ENCODE assay signal across 1 cellular context in the genomic region with DNA sequence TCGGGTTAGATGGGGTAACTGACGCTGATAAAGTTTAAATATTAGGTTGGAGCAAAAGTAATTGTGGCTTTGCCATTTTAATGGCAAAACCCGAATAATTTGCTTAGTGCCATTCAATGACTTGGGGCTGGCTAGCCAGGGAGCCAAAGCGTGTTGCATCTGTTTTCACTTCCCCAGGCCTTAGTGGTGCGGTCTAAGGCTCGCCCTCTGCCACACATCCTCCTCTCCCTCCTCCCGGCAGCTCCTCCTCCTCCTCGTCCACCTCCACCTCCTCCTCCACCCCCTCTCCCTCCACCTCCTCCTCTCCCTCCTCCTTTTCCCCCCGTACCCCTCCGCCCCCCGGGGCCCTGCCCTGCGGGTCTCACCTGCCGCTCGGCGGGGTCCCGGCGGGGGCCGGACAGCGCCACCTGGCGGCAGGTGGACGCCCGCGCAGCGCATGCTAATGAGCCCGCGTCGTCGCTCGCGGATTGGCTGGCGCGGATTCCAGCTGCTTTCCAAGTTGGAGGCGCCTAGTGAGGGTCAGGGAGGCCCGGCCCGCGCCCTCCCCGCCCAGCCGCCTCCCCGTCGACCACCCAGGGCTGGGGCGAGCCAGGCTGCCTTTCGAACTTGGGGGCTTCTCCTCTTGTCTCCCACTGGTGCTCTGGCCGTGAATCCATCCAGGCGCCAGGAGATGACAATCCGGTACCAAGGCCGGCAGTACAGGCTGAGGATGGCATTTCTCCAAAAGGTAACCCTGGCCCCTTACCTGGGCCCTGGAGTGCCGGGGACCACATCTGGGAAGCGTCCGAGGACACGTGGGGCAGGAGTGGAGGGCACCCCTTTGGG.
TF ChIP-seq lines count a peak whose summit lies in the region.

No MANE protein-coding gene starts in this region.

TF ChIP-seq in K562, 482 proteins besides CTCF, POLR2A, EP300 and RAD21 (continues in another document):
- TF ChIP-seq RBM25 (IDR thresholded peaks at IDR 0.05; ENCODE audit: low read depth, low read length, severe bottlenecking) (peak; percentile 69), ELF4 (CRISPR knock-in tag; IDR thresholded peaks at IDR 0.05) (no peak; the same call in 1 of the 2 replicates), EGR1 (conservative IDR thresholded peaks at IDR 0.05) (peak; percentile 74), HIVEP1 (CRISPR knock-in tag; IDR thresholded peaks at IDR 0.05) (no peak), SMARCE1 (IDR thresholded peaks at IDR 0.05) (peak; percentile 65; the same call in 1 of the 2 replicates), NCOA1 (IDR thresholded peaks at IDR 0.05; ENCODE audit: low read depth) (peak; percentile 40; the same call in 1 of the 2 replicates), RCOR1 (IDR thresholded peaks at IDR 0.05; ENCODE audit: borderline replicate concordance in 1 of 2, low read depth in 2 of 2, low read length in 2 of 2) (0 out of 4 replicates have a peak, but pooled peaks of 1 of the 2 experiments have one; percentile 39), ZNF263 (CRISPR knock-in tag; IDR thresholded peaks at IDR 0.05; ENCODE audit: borderline replicate concordance) (peak; percentile 96), TAF7 (tag; IDR thresholded peaks at IDR 0.05) (no peak), DACH1 (IDR thresholded peaks at IDR 0.05; ENCODE audit: partially characterized antibody) (peak; percentile 69), ZFX (CRISPR knock-in tag; IDR thresholded peaks at IDR 0.05) (peak; percentile 26; the same call in 1 of the 2 replicates), POLR2G (IDR thresholded peaks at IDR 0.05; ENCODE audit: low read depth, low read length) (peak; percentile 44), CREB1 (IDR thresholded peaks at IDR 0.05) (peak; percentile 31; the same call in 1 of the 2 replicates), CREB1 (CRISPR knock-in tag; IDR thresholded peaks at IDR 0.05) (no peak), MAZ (CRISPR knock-in tag; conservative IDR thresholded peaks at IDR 0.05 in 1 of 2, IDR thresholded peaks at IDR 0.05 in 1 of 2) (peak; percentile 70 to 72; a peak in 3 of 4 replicates), HDAC1 (IDR thresholded peaks at IDR 0.05) (peak in 1 of 2 experiments; percentile 70; a peak in 2 of 4 replicates), CTBP1 (IDR thresholded peaks at IDR 0.05; ENCODE audit: borderline replicate concordance) (0 out of 2 replicates have a peak, but pooled peaks have one; percentile 49), BHLHE40 (IDR thresholded peaks at IDR 0.05; ENCODE audit: low read length) (peak; percentile 47; the same call in 1 of the 2 replicates), PCBP1 (IDR thresholded peaks at IDR 0.05; ENCODE audit: low read depth, low read length, poor library complexity, severe bottlenecking) (peak; percentile 96), NRF1 (conservative IDR thresholded peaks at IDR 0.05 in 1 of 2, IDR thresholded peaks at IDR 0.05 in 1 of 2) (peak; percentile 41 to 52; a peak in 2 of 4 replicates), HLTF (IDR thresholded peaks at IDR 0.05) (peak; percentile 95; the same call in 1 of the 2 replicates), CREM (IDR thresholded peaks at IDR 0.05; ENCODE audit: low read depth) (peak; percentile 69), MTA1 (IDR thresholded peaks at IDR 0.05; ENCODE audit: borderline replicate concordance) (peak; percentile 54; the same call in 1 of the 2 replicates), ZBTB7A (IDR thresholded peaks at IDR 0.05; ENCODE audit: borderline replicate concordance, control insufficient read depth, low read depth, low read length) (peak; percentile 99), ETV1 (tag; conservative IDR thresholded peaks at IDR 0.05; ENCODE audit: low read depth) (0 out of 2 replicates have a peak, but pooled peaks have one; percentile 18), ZNF717 (CRISPR knock-in tag; IDR thresholded peaks at IDR 0.05) (no peak), KAT8 (IDR thresholded peaks at IDR 0.05; ENCODE audit: low read depth) (no peak), ARID2 (IDR thresholded peaks at IDR 0.05) (peak; percentile 95), ZEB2 (IDR thresholded peaks at IDR 0.05) (0 out of 2 replicates have a peak, but pooled peaks have one; percentile 41), PTRF (tag; IDR thresholded peaks at IDR 0.05) (no peak), ATF1 (CRISPR knock-in tag; IDR thresholded peaks at IDR 0.05) (peak; percentile 26; the same call in 1 of the 2 replicates), ATF1 (tag; IDR thresholded peaks at IDR 0.05) (peak; percentile 38; the same call in 1 of the 2 replicates), SMARCA4 (IDR thresholded peaks at IDR 0.05) (peak; percentile 72), LARP7 (IDR thresholded peaks at IDR 0.05) (peak; percentile 62; the same call in 1 of the 2 replicates), SMARCA5 (IDR thresholded peaks at IDR 0.05) (peak; percentile 33; the same call in 1 of the 2 replicates), NBN (IDR thresholded peaks at IDR 0.05; ENCODE audit: low read depth) (peak; percentile 30; the same call in 1 of the 2 replicates), NFXL1 (CRISPR knock-in tag; IDR thresholded peaks at IDR 0.05) (no peak), RBFOX2 (IDR thresholded peaks at IDR 0.05; ENCODE audit: low read depth, low read length) (peak; percentile 45), ZNF79 (CRISPR knock-in tag; IDR thresholded peaks at IDR 0.05; ENCODE audit: low read depth) (no peak), JUND (IDR thresholded peaks at IDR 0.05; ENCODE audit: borderline replicate concordance, low read depth, low read length) (0 out of 2 replicates have a peak, but pooled peaks have one; percentile 21), JUND (tag; IDR thresholded peaks at IDR 0.05; ENCODE audit: borderline replicate concordance, low read depth, low read length) (no peak), SMC3 (conservative IDR thresholded peaks at IDR 0.05; ENCODE audit: insufficient read depth, low read depth, low read length) (peak; percentile 56), MTA2 (IDR thresholded peaks at IDR 0.05; ENCODE audit: low read depth) (0 out of 2 replicates have a peak, but pooled peaks have one; percentile 31), L3MBTL2 (IDR thresholded peaks at IDR 0.05) (peak; percentile 22; the same call in 1 of the 2 replicates), TOE1 (IDR thresholded peaks at IDR 0.05; ENCODE audit: borderline replicate concordance) (peak; percentile 66), TOE1 (CRISPR knock-in tag; IDR thresholded peaks at IDR 0.05; ENCODE audit: borderline replicate concordance, low read depth) (no peak), CBX3 (IDR thresholded peaks at IDR 0.05; ENCODE audit: borderline replicate concordance in 1 of 2, low read length in 2 of 2) (no peak), RB1 (IDR thresholded peaks at IDR 0.05; ENCODE audit: low read depth) (peak; percentile 58; the same call in 1 of the 2 replicates)
- TF ChIP-seq, protein P1, sequence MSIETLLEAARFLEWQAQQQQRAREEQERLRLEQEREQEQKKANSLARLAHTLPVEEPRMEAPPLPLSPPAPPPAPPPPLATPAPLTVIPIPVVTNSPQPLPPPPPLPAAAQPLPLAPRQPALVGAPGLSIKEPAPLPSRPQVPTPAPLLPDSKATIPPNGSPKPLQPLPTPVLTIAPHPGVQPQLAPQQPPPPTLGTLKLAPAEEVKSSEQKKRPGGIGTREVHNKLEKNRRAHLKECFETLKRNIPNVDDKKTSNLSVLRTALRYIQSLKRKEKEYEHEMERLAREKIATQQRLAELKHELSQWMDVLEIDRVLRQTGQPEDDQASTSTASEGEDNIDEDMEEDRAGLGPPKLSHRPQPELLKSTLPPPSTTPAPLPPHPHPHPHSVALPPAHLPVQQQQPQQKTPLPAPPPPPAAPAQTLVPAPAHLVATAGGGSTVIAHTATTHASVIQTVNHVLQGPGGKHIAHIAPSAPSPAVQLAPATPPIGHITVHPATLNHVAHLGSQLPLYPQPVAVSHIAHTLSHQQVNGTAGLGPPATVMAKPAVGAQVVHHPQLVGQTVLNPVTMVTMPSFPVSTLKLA (conservative IDR thresholded peaks at IDR 0.05): peak; percentile 40 to 65; a peak in 2 of 4 replicates
- TF ChIP-seq, protein P2, sequence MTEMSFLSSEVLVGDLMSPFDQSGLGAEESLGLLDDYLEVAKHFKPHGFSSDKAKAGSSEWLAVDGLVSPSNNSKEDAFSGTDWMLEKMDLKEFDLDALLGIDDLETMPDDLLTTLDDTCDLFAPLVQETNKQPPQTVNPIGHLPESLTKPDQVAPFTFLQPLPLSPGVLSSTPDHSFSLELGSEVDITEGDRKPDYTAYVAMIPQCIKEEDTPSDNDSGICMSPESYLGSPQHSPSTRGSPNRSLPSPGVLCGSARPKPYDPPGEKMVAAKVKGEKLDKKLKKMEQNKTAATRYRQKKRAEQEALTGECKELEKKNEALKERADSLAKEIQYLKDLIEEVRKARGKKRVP (CRISPR knock-in tag; IDR thresholded peaks at IDR 0.05): no peak
- TF ChIP-seq, protein P3, sequence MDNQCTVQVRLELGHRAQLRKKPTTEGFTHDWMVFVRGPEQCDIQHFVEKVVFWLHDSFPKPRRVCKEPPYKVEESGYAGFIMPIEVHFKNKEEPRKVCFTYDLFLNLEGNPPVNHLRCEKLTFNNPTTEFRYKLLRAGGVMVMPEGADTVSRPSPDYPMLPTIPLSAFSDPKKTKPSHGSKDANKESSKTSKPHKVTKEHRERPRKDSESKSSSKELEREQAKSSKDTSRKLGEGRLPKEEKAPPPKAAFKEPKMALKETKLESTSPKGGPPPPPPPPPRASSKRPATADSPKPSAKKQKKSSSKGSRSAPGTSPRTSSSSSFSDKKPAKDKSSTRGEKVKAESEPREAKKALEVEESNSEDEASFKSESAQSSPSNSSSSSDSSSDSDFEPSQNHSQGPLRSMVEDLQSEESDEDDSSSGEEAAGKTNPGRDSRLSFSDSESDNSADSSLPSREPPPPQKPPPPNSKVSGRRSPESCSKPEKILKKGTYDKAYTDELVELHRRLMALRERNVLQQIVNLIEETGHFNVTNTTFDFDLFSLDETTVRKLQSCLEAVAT (IDR thresholded peaks at IDR 0.05): peak; percentile 25 to 59; a peak in 2 of 4 replicates
- TF ChIP-seq, protein P4, sequence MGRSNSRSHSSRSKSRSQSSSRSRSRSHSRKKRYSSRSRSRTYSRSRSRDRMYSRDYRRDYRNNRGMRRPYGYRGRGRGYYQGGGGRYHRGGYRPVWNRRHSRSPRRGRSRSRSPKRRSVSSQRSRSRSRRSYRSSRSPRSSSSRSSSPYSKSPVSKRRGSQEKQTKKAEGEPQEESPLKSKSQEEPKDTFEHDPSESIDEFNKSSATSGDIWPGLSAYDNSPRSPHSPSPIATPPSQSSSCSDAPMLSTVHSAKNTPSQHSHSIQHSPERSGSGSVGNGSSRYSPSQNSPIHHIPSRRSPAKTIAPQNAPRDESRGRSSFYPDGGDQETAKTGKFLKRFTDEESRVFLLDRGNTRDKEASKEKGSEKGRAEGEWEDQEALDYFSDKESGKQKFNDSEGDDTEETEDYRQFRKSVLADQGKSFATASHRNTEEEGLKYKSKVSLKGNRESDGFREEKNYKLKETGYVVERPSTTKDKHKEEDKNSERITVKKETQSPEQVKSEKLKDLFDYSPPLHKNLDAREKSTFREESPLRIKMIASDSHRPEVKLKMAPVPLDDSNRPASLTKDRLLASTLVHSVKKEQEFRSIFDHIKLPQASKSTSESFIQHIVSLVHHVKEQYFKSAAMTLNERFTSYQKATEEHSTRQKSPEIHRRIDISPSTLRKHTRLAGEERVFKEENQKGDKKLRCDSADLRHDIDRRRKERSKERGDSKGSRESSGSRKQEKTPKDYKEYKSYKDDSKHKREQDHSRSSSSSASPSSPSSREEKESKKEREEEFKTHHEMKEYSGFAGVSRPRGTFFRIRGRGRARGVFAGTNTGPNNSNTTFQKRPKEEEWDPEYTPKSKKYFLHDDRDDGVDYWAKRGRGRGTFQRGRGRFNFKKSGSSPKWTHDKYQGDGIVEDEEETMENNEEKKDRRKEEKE (IDR thresholded peaks at IDR 0.05; ENCODE audit: borderline replicate concordance in 1 of 2, control insufficient read depth in 1 of 2, low read depth in 2 of 2, low read length in 1 of 2): no peak
- TF ChIP-seq, protein P5, sequence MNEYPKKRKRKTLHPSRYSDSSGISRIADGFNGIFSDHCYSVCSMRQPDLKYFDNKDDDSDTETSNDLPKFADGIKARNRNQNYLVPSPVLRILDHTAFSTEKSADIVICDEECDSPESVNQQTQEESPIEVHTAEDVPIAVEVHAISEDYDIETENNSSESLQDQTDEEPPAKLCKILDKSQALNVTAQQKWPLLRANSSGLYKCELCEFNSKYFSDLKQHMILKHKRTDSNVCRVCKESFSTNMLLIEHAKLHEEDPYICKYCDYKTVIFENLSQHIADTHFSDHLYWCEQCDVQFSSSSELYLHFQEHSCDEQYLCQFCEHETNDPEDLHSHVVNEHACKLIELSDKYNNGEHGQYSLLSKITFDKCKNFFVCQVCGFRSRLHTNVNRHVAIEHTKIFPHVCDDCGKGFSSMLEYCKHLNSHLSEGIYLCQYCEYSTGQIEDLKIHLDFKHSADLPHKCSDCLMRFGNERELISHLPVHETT (CRISPR knock-in tag; conservative IDR thresholded peaks at IDR 0.05 in 1 of 2, IDR thresholded peaks at IDR 0.05 in 1 of 2): no peak
- TF ChIP-seq, protein P6, sequence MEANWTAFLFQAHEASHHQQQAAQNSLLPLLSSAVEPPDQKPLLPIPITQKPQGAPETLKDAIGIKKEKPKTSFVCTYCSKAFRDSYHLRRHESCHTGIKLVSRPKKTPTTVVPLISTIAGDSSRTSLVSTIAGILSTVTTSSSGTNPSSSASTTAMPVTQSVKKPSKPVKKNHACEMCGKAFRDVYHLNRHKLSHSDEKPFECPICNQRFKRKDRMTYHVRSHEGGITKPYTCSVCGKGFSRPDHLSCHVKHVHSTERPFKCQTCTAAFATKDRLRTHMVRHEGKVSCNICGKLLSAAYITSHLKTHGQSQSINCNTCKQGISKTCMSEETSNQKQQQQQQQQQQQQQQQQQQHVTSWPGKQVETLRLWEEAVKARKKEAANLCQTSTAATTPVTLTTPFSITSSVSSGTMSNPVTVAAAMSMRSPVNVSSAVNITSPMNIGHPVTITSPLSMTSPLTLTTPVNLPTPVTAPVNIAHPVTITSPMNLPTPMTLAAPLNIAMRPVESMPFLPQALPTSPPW (CRISPR knock-in tag; IDR thresholded peaks at IDR 0.05): peak; percentile 80
